9 cellular contexts compared by ENCODE assay signal in genomic region chr3:11452988-11453847, GRCh38.
DNase-seq lines count a peak whose midpoint lies in the region; ATAC-seq, FAIRE-seq and TF ChIP-seq lines count a peak whose summit lies in the region.
"Had no signal": no experiment of that assay in that cellular context is flagged by ENCODE, and none has a peak within 500 bp of the region (broad histone marks: within the 10 kb centered on the region; RNA-seq: fewer than 3 reads in every experiment).

No MANE protein-coding gene starts in this region.

- no peaks in the 10 kb centered on the region for H3K27me3 ChIP-seq in Panc1 (ENCODE audit: control insufficient read depth, insufficient read depth, low read length)
- no peaks in the 10 kb centered on the region for H3K27me3 ChIP-seq in tibial nerve

- CTCF ChIA-PET in Panc1 (lab: Charles Lee) = no interaction called here
- CTCF ChIA-PET in activated CD8-positive, alpha-beta T cell treated with anti-CD3 and anti-CD28 coated beads for 36 hours (lab: Charles Lee) = interaction anchor here (1.3 kb wide), 1 partner anchor 198 kb away, joined by 4 read pairs; no protein-coding TSS in a partner anchor

- intact Hi-C loops in Panc1 (cut with micrococcal nuclease; ENCODE audit: unreplicated experiment) = no loop called here
- intact Hi-C loops in posterior cingulate gyrus (cut with DNase I) = no loop called here
- intact Hi-C loops in activated CD8-positive, alpha-beta T cell treated with anti-CD3 and anti-CD28 coated beads for 36 hours (cut with micrococcal nuclease) = no loop called here

- H3K36me3 Mint-ChIP-seq in activated CD8-positive, alpha-beta T cell treated with anti-CD3 and anti-CD28 coated beads for 36 hours (ENCODE audit: low read depth) = peaks cover 6% of the 10 kb centered on the region

- TF ChIP-seq POLR2A in GM12891 (IDR thresholded peaks at IDR 0.05; ENCODE audit: low read depth, low read length) = no peak
- TF ChIP-seq POLR2A in tibial nerve (IDR thresholded peaks at IDR 0.05) = no peak

- 43 to 44% methylated on average over 11 of the region's 11 CpGs for WGBS in tibial nerve, 2 donors

- H3K9me3 ChIP-seq in Panc1 (ENCODE audit: control insufficient read depth, insufficient read depth, low read depth, low read length) (no peaks in the 10 kb centered on the region), tibial nerve (no peaks in the 10 kb centered on the region)

- no TSS peak for BruUV-seq in Panc1 (replicated peaks; lab: Mats Ljungman, UMichigan)

- H3K4me3 Mint-ChIP-seq in activated CD8-positive, alpha-beta T cell treated with anti-CD3 and anti-CD28 coated beads for 36 hours = no peak overlapping the region

- POLR2A ChIA-PET in Panc1 (lab: Charles Lee) = no interaction called here
- POLR2A ChIA-PET in activated CD8-positive, alpha-beta T cell treated with anti-CD3 and anti-CD28 coated beads for 36 hours (lab: Charles Lee) = no interaction called here

- no peaks in the 10 kb centered on the region for H3K27me3 Mint-ChIP-seq in activated CD8-positive, alpha-beta T cell treated with anti-CD3 and anti-CD28 coated beads for 36 hours

- peak in 1 of 2 donors; percentile 19 for TF ChIP-seq EP300 in tibial nerve (IDR thresholded peaks at IDR 0.05)

- no peak for TF ChIP-seq CTCF in Panc1 (IDR thresholded peaks at IDR 0.05)
- TF ChIP-seq CTCF in fibroblast of pulmonary artery (IDR thresholded peaks at IDR 0.05; ENCODE audit: low read length, missing control alignments) = no peak
- no peak for TF ChIP-seq CTCF in activated CD8-positive, alpha-beta T cell treated with anti-CD3 and anti-CD28 coated beads for 36 hours (IDR thresholded peaks at IDR 0.05)
- no peak for TF ChIP-seq CTCF in tibial nerve (IDR thresholded peaks at IDR 0.05)

- no peaks in the 10 kb centered on the region; the same call in 1 of the 2 replicates for H3K4me1 ChIP-seq in Panc1 (ENCODE audit: control insufficient read depth, insufficient read depth, low read length)
- H3K4me1 ChIP-seq in tibial nerve = peaks cover 0 to 20% (median 1%) of the 10 kb centered on the region in 4 donors

- peaks cover 4% of the 10 kb centered on the region for H3K4me1 Mint-ChIP-seq in activated CD8-positive, alpha-beta T cell treated with anti-CD3 and anti-CD28 coated beads for 36 hours (ENCODE audit: low read depth)

- no peak for FAIRE-seq in GM12891 (lab: Jason Lieb, UNC)

- in situ Hi-C loops in Panc1 (cut with HindIII; ENCODE audit: low pct_unique_long_range_greater_than_20kb, low sequenced_read_pairs) = no loop called here

- H3K36me3 ChIP-seq in Panc1 (ENCODE audit: control insufficient read depth, insufficient read depth, low read length) (no peaks in the 10 kb centered on the region), tibial nerve (no peaks in the 10 kb centered on the region)

- H3K9me3 Mint-ChIP-seq in activated CD8-positive, alpha-beta T cell treated with anti-CD3 and anti-CD28 coated beads for 36 hours = no peaks in the 10 kb centered on the region

- ATAC-seq in Panc1 (0 out of 2 replicates have a peak, but pooled peaks have one; percentile 21), HG02973 (IDR thresholded peaks at IDR 0.05; ENCODE audit: unreplicated experiment) (no peak)
- ATAC-seq in activated CD8-positive, alpha-beta T cell treated with anti-CD3 and anti-CD28 coated beads for 36 hours = no peak

- DNase-seq in EL (peak; percentile 70), Panc1 (ENCODE audit: low read depth, low spot score) (no peak), fibroblast of pulmonary artery (ENCODE audit: low read depth) (peak; percentile 80), posterior cingulate gyrus (peak in 7 of 10 donors; percentile 18 to 84 (median 24)), GM12891 (ENCODE audit: insufficient read length, low spot score) (no peak), tibial nerve (ENCODE audit: low spot score in 2 of 2) (no peak)
- DNase-seq in activated CD8-positive, alpha-beta T cell treated with anti-CD3 and anti-CD28 coated beads for 36 hours = no peak
- DNase-seq: activated CD4-positive, CD25-positive, alpha-beta regulatory T cell had no signal

- H3K4me3 ChIP-seq in Panc1 (ENCODE audit: low read depth in 2 of 2, low read length in 2 of 2) (no peak overlapping the region), fibroblast of pulmonary artery (replicated peaks; ENCODE audit: low read depth, low read length) (no peak overlapping the region), tibial nerve (no peak overlapping the region)

- H3K27ac Mint-ChIP-seq in activated CD8-positive, alpha-beta T cell treated with anti-CD3 and anti-CD28 coated beads for 36 hours = no peak overlapping the region

- H3K27ac ChIP-seq in Panc1 (ENCODE audit: low read length) (no peak overlapping the region; the same call in 1 of the 2 replicates), tibial nerve (peak overlapping the region in 2 of 4 donors; percentile 65 to 71)

TF ChIP-seq in GM12891, 5 proteins besides CTCF, POLR2A, EP300 and RAD21:
- TF ChIP-seq POLR2AphosphoS5 (IDR thresholded peaks at IDR 0.05; ENCODE audit: low read depth, low read length) = no peak
- TF ChIP-seq PAX5 (IDR thresholded peaks at IDR 0.05; ENCODE audit: insufficient read depth, low read length, severe bottlenecking) = no peak
- TF ChIP-seq TAF1 (IDR thresholded peaks at IDR 0.05; ENCODE audit: low read depth, low read length) = no peak
- no peak for TF ChIP-seq POU2F2 (IDR thresholded peaks at IDR 0.05; ENCODE audit: low read depth, low read length)
- no peak for TF ChIP-seq SPI1 (IDR thresholded peaks at IDR 0.05; ENCODE audit: low read depth, low read length)

Comparison
In these comparisons a context has a peak if more than half of its experiments do, and no peak if none do; other contexts are left out.
1. DNase-seq: peak in EL (single experiment), fibroblast of pulmonary artery (single experiment) and posterior cingulate gyrus (7 of 10); none in Panc1 (single experiment), activated CD8-positive, alpha-beta T cell treated with anti-CD3 and anti-CD28 coated beads for 36 hours (single experiment), GM12891 (single experiment) and tibial nerve (0 of 2).